ENCODE assay signal across 1 cellular context in genomic region chr20:20441259-20441658, GRCh38.
TF ChIP-seq lines count a peak whose summit lies in the region.

No MANE protein-coding gene starts in this region.

TF ChIP-seq in GM12878, 131 proteins besides CTCF, POLR2A, EP300 and RAD21 (continued from another document):
- TF ChIP-seq ZBTB33 (IDR thresholded peaks at IDR 0.05) (no peak), MEF2A (IDR thresholded peaks at IDR 0.05; ENCODE audit: insufficient read depth, low read depth, low read length) (no peak), REST (IDR thresholded peaks at IDR 0.05; ENCODE audit: low read depth, low read length) (no peak), BCLAF1 (IDR thresholded peaks at IDR 0.05) (no peak), NR2F1 (conservative IDR thresholded peaks at IDR 0.05) (peak; percentile 30; the same call in 1 of the 2 replicates), NKRF (conservative IDR thresholded peaks at IDR 0.05) (no peak), IKZF1 (conservative IDR thresholded peaks at IDR 0.05) (peak; percentile 64), KDM1A (IDR thresholded peaks at IDR 0.05; ENCODE audit: borderline replicate concordance) (no peak), JUNB (IDR thresholded peaks at IDR 0.05) (no peak), PML (IDR thresholded peaks at IDR 0.05; ENCODE audit: low read length) (no peak), ATF2 (IDR thresholded peaks at IDR 0.05; ENCODE audit: low read length) (no peak), SPI1 (IDR thresholded peaks at IDR 0.05; ENCODE audit: borderline replicate concordance, insufficient read depth, low read depth, low read length) (peak; percentile 14; the same call in 1 of the 2 replicates), E2F8 (IDR thresholded peaks at IDR 0.05; ENCODE audit: low read depth, partially characterized antibody) (no peak), ZBTB40 (IDR thresholded peaks at IDR 0.05; ENCODE audit: borderline replicate concordance) (no peak), CREB1 (IDR thresholded peaks at IDR 0.05; ENCODE audit: low read depth) (no peak), RELA (IDR thresholded peaks at IDR 0.05; ENCODE audit: borderline replicate concordance, partially characterized antibody) (no peak), ASH2L (IDR thresholded peaks at IDR 0.05; ENCODE audit: borderline replicate concordance, low read depth) (no peak), TBL1XR1 (IDR thresholded peaks at IDR 0.05; ENCODE audit: low read depth, low read length) (no peak), ZNF24 (IDR thresholded peaks at IDR 0.05) (no peak), BCL11A (IDR thresholded peaks at IDR 0.05; ENCODE audit: low read depth, low read length) (no peak), RAD51 (IDR thresholded peaks at IDR 0.05) (no peak), MLLT1 (IDR thresholded peaks at IDR 0.05) (no peak), CHD1 (IDR thresholded peaks at IDR 0.05; ENCODE audit: low read depth, low read length) (no peak), HDAC6 (IDR thresholded peaks at IDR 0.05; ENCODE audit: unreplicated experiment) (no peak), FOS (IDR thresholded peaks at IDR 0.05; ENCODE audit: borderline replicate concordance, extremely low read depth, insufficient read length) (no peak), ZNF217 (IDR thresholded peaks at IDR 0.05) (no peak), EED (IDR thresholded peaks at IDR 0.05; ENCODE audit: low read depth) (0 out of 2 replicates have a peak, but pooled peaks have one; percentile 21), CHD4 (IDR thresholded peaks at IDR 0.05) (no peak), USF2 (IDR thresholded peaks at IDR 0.05; ENCODE audit: borderline replicate concordance, low read depth, low read length) (no peak), SREBF2 (IDR thresholded peaks at IDR 0.05; ENCODE audit: low read length) (no peak), STAT3 (IDR thresholded peaks at IDR 0.05; ENCODE audit: low read depth, low read length) (no peak), SRF (IDR thresholded peaks at IDR 0.05; ENCODE audit: low read depth in 2 of 2, low read length in 2 of 2) (no peak)
